In the genomic region with DNA sequence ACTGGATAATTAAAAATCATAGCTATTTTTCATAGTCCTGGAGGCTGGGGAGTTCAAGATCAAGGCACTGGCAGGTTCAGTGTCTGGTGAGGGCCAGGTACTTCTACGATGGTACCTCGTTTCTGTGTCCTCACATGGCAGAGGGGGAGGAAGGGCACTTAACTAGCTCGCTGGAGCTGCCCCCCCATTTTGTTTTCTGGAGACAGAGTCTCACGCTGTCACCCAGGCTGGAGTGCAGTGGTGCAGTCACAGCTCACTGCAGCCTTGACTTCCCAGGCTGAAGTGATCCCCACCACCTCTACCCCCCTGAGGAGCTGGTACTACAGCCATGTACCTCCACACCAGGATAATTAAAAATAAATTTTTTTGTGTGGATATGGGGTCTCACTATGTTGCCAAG, we compare ENCODE assay signal across 30 cellular contexts.
"Had no signal": no experiment of that assay in that cellular context is flagged by ENCODE, and none has a peak within 500 bp of the region (broad histone marks: within the 10 kb centered on the region; RNA-seq: fewer than 3 reads in every experiment).

No MANE protein-coding gene starts in this region.

- H3K4me1 Mint-ChIP-seq: activated CD4-positive, alpha-beta T cell treated with anti-CD3 and anti-CD28 coated beads for 36 hours; activated CD4-positive, alpha-beta T cell treated with anti-CD3 and anti-CD28 coated beads, Interleukin-2, amount 10 ng/mL, durations not matched to agents 24 days and 14 days; activated naive CD4-positive, alpha-beta T cell treated with anti-CD3 and anti-CD28 coated beads, Interleukin-2, amount 10 ng/mL, durations not matched to agents 7 days and 5 days had no signal

- H3K36me3 ChIP-seq: brain microvascular endothelial cell, esophagus squamous epithelium, gastroesophageal sphincter, WERI-Rb-1 had no signal

- DNase-seq: activated B cell treated with CpG ODN at 0.5 μM for 24 hours; activated CD4-positive, alpha-beta memory T cell treated with anti-CD3 and anti-CD28 coated beads, Interleukin-2, amount 10 ng/mL, durations not matched to agents 7 days and 5 days; activated CD4-positive, alpha-beta T cell treated with anti-CD3 and anti-CD28 coated beads for 36 hours; activated CD4-positive, alpha-beta T cell treated with anti-CD3 and anti-CD28 coated beads, Interleukin-2, amount 10 ng/mL, durations not matched to agents 24 days and 14 days; activated CD4-positive, alpha-beta T cell treated with anti-CD3 and anti-CD28 coated beads, Interleukin-2, amount 50 U/mL, for 4 hours; activated CD8-positive, alpha-beta memory T cell treated with anti-CD3 and anti-CD28 coated beads, Interleukin-2, amount 50 U/mL, for 48 hours; activated gamma-delta T cell; activated naive CD4-positive, alpha-beta T cell; activated naive CD4-positive, alpha-beta T cell treated with anti-CD3 and anti-CD28 coated beads, Interleukin-2, amount 10 ng/mL, durations not matched to agents 7 days and 5 days; activated T-cell treated with anti-CD3 and anti-CD28 coated beads for 4 hours; activated T-cell treated with anti-CD3 and anti-CD28 coated beads, Interleukin-2, amount 50 U/mL, for 24 hours; activated T-cell treated with anti-CD3 and anti-CD28 coated beads, Interleukin-2, amount 50 U/mL, for 72 hours; anterior cingulate cortex; brain microvascular endothelial cell; caudate nucleus; cortex of kidney; dermis blood vessel endothelial cell; effector CD4-positive, alpha-beta T cell; effector memory CD8-positive, alpha-beta T cell; erythroblast; esophagus squamous epithelium; foreskin melanocyte; T-helper 1 cell; T-helper 17 cell; T1000; WERI-Rb-1 had no signal

- H3K4me3 Mint-ChIP-seq: activated B cell treated with CpG ODN at 0.5 μM for 24 hours; activated CD4-positive, alpha-beta memory T cell treated with anti-CD3 and anti-CD28 coated beads, Interleukin-2, amount 10 ng/mL, durations not matched to agents 7 days and 5 days; activated CD4-positive, alpha-beta T cell treated with anti-CD3 and anti-CD28 coated beads for 36 hours; activated CD4-positive, alpha-beta T cell treated with anti-CD3 and anti-CD28 coated beads, Interleukin-2, amount 10 ng/mL, durations not matched to agents 24 days and 14 days; activated naive CD4-positive, alpha-beta T cell treated with anti-CD3 and anti-CD28 coated beads, Interleukin-2, amount 10 ng/mL, durations not matched to agents 7 days and 5 days; activated T-cell treated with anti-CD3 and anti-CD28 coated beads, Interleukin-2, amount 50 U/mL, for 24 hours; activated T-cell treated with anti-CD3 and anti-CD28 coated beads, Interleukin-2, amount 50 U/mL, for 72 hours; effector memory CD8-positive, alpha-beta T cell; T-helper 17 cell; T-helper 2 cell treated with Interferon-gamma antibody and Interleukin-4, amounts not matched to agents 5 μg/mL and 100 μg/mL, for 36 hours had no signal

- H3K27me3 ChIP-seq: brain microvascular endothelial cell, esophagus squamous epithelium, gastroesophageal sphincter had no signal

- H3K4me3 ChIP-seq: esophagus squamous epithelium, gastroesophageal sphincter had no signal

- H3K27ac ChIP-seq: brain microvascular endothelial cell, esophagus squamous epithelium, gastroesophageal sphincter, WERI-Rb-1 had no signal

- H3K4me1 ChIP-seq: esophagus squamous epithelium, gastroesophageal sphincter had no signal

- H3K27ac Mint-ChIP-seq: activated B cell treated with CpG ODN at 0.5 μM for 24 hours; activated CD4-positive, alpha-beta memory T cell treated with anti-CD3 and anti-CD28 coated beads, Interleukin-2, amount 10 ng/mL, durations not matched to agents 7 days and 5 days; activated CD4-positive, alpha-beta T cell treated with anti-CD3 and anti-CD28 coated beads for 36 hours; activated CD4-positive, alpha-beta T cell treated with anti-CD3 and anti-CD28 coated beads, Interleukin-2, amount 10 ng/mL, durations not matched to agents 24 days and 14 days; activated naive CD4-positive, alpha-beta T cell treated with anti-CD3 and anti-CD28 coated beads, Interleukin-2, amount 10 ng/mL, durations not matched to agents 7 days and 5 days; activated naive CD4-positive, alpha-beta T cell treated with anti-CD3 and anti-CD28 coated beads, Interleukin-2, amount 50 U/mL, for 72 hours; activated T-cell treated with anti-CD3 and anti-CD28 coated beads, Interleukin-2, amount 50 U/mL, for 24 hours; activated T-cell treated with anti-CD3 and anti-CD28 coated beads, Interleukin-2, amount 50 U/mL, for 72 hours; effector memory CD8-positive, alpha-beta T cell; T-helper 17 cell; T-helper 2 cell treated with Interferon-gamma antibody and Interleukin-4, amounts not matched to agents 5 μg/mL and 100 μg/mL, for 36 hours had no signal

- H3K27me3 Mint-ChIP-seq: activated B cell treated with CpG ODN at 0.5 μM for 24 hours; activated CD4-positive, alpha-beta T cell treated with anti-CD3 and anti-CD28 coated beads for 36 hours; activated T-cell treated with anti-CD3 and anti-CD28 coated beads, Interleukin-2, amount 50 U/mL, for 24 hours; effector memory CD8-positive, alpha-beta T cell; T-helper 17 cell had no signal

- ATAC-seq: activated CD4-positive, alpha-beta T cell treated with anti-CD3 and anti-CD28 coated beads for 36 hours; activated CD4-positive, CD25-positive, alpha-beta regulatory T cell treated with anti-CD3 and anti-CD28 coated beads, Interleukin-2, amount 50 U/mL, for 24 hours; activated naive CD4-positive, alpha-beta T cell treated with anti-CD3 and anti-CD28 coated beads, Interleukin-2, amount 50 U/mL, for 72 hours; activated T-cell treated with anti-CD3 and anti-CD28 coated beads, Interleukin-2, amount 50 U/mL, for 72 hours; effector memory CD8-positive, alpha-beta T cell; gastroesophageal sphincter; T-helper 17 cell had no signal

- H3K9me3 ChIP-seq: esophagus squamous epithelium had no signal
